In the genomic region with DNA sequence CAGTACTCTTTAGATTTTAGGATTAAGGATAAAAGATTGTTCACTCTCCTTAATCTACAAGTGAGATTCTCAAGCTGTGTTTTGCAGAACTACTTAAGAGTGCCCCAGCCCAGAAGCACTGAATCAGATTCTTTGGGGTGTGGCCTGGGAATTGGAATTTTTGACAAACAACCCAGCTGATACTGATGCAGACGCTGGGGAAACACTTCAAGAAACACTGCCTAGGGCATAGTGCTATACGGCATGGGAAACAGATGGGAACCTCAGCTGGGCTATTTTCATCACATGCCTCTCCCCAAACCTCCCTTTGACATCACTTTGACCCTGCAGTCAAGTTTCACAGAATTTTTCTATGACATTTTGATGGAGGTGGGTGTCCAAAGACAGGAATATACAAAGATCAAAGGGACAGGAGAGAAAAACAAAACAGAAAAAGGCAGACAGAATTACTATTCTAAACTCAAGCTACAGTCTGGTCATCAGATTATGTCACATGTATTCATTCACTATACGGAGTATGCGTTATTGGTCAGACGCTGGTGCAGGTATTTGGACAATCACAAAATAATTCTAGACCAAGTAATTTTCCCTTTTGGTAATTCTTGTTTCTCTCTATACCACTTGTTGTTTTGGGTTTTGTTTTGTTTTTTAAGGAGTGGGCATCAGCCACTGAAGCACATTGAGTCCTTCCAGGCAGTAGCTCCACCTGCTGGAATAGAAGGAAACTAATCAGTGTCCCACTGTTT, we compare ENCODE assay signal across 8 cellular contexts.
A peak's percentile ranks its signal among the peaks of the same experiment; 100 is the strongest.
DNase-seq lines count a peak whose midpoint lies in the region; ATAC-seq and FAIRE-seq lines count a peak whose summit lies in the region.
"Not testable (repeated sequence)": the region's sequence is repeated elsewhere in the genome, so short reads cannot be mapped to it uniquely, and the experiment has no call there.

No MANE protein-coding gene starts in this region.

- H3K4me3 Mint-ChIP-seq in CD4-positive, alpha-beta memory T cell, result peak overlapping the region in 1 of 8 donors; percentile 12
- H3K4me3 Mint-ChIP-seq in stimulated activated effector memory CD8-positive, alpha-beta T cell treated with anti-CD3 and anti-CD28 coated beads, Interleukin-12 subunit alpha, Interleukin-12 subunit beta, amount 100 ng/mL, for 72 hours, result peak overlapping the region; percentile 30

- H3K27me3 Mint-ChIP-seq in CD4-positive, alpha-beta memory T cell, result not testable (repeated sequence)

- CTCF ChIA-PET in CD4-positive, alpha-beta memory T cell (lab: Charles Lee; ENCODE audit: partially characterized antibody), result interaction anchor here (0.7 to 9.8 kb wide), 49 partner anchors 9 to 896 kb away, joined by 3 to 122 read pairs (median 4); a partner anchor contains a TSS

- H3K36me3 ChIP-seq in CD4-positive, alpha-beta memory T cell (ENCODE audit: insufficient read depth, low read length), result not testable (repeated sequence)

- H3K4me1 ChIP-seq in CD4-positive, alpha-beta memory T cell (ENCODE audit: insufficient read depth, low read length), result peaks cover 12% of the 10 kb centered on the region

- peaks cover 10 to 21% (median 18%) of the 10 kb centered on the region in 4 donors for H3K4me1 Mint-ChIP-seq in CD4-positive, alpha-beta memory T cell
- peaks cover 60% of the 10 kb centered on the region for H3K4me1 Mint-ChIP-seq in stimulated activated effector memory CD8-positive, alpha-beta T cell treated with anti-CD3 and anti-CD28 coated beads, Interleukin-12 subunit alpha, Interleukin-12 subunit beta, amount 100 ng/mL, for 72 hours

- peak; percentile 53 for FAIRE-seq in endometrium (lab: Jason Lieb, UNC)

- H3K9me3 Mint-ChIP-seq in CD4-positive, alpha-beta memory T cell; stimulated activated effector memory CD8-positive, alpha-beta T cell treated with anti-CD3 and anti-CD28 coated beads, Interleukin-12 subunit alpha, Interleukin-12 subunit beta, amount 100 ng/mL, for 72 hours: not testable (repeated sequence)

- not testable (repeated sequence) for H3K27ac ChIP-seq in CD4-positive, alpha-beta memory T cell (ENCODE audit: low read depth, low read length)

- H3K9me3 ChIP-seq in CD4-positive, alpha-beta memory T cell (ENCODE audit: control insufficient read depth in 1 of 2, low read length in 2 of 2), result not testable (repeated sequence)

- POLR2A ChIA-PET in CD4-positive, alpha-beta memory T cell (lab: Charles Lee; ENCODE audit: partially characterized antibody), result interaction anchor here (1.1 to 2.0 kb wide), 9 partner anchors 31 to 238 kb away, joined by 3 to 12 read pairs (median 6); a partner anchor contains a TSS

- H3K4me3 ChIP-seq in CD4-positive, alpha-beta memory T cell (ENCODE audit: low read length in 2 of 2), result not testable (repeated sequence)

- H3K36me3 Mint-ChIP-seq in CD4-positive, alpha-beta memory T cell; stimulated activated effector memory CD8-positive, alpha-beta T cell treated with anti-CD3 and anti-CD28 coated beads, Interleukin-12 subunit alpha, Interleukin-12 subunit beta, amount 100 ng/mL, for 72 hours: not testable (repeated sequence)

- peak in 4 of 5 donors; percentile 41 to 56 (median 48) for DNase-seq in CD4-positive, alpha-beta memory T cell
- DNase-seq in NCI-H748 (lab: John Stamatoyannopoulos, UW; ENCODE audit: unreplicated experiment), result peak; percentile 56
- DNase-seq in activated CD4-positive, alpha-beta T cell treated with anti-CD3 and anti-CD28 coated beads for 48 hours, result peak; percentile 13
- DNase-seq in left lobe of liver (ENCODE audit: low spot score); stimulated activated effector memory CD8-positive, alpha-beta T cell treated with anti-CD3 and anti-CD28 coated beads, Interleukin-12 subunit alpha, Interleukin-12 subunit beta, amount 100 ng/mL, for 72 hours (ENCODE audit: low spot score in 2 of 2): not testable (repeated sequence)

- H3K27me3 ChIP-seq in CD4-positive, alpha-beta memory T cell (ENCODE audit: insufficient read depth, low read length), result not testable (repeated sequence)

- ATAC-seq in GM19455 (IDR thresholded peaks at IDR 0.05; ENCODE audit: unreplicated experiment) (peak; percentile 48), HG03432 (IDR thresholded peaks at IDR 0.05; ENCODE audit: unreplicated experiment) (peak; percentile 36), left lobe of liver (peak; percentile 90)
- peak; percentile 61 for ATAC-seq in stimulated activated effector memory CD8-positive, alpha-beta T cell treated with anti-CD3 and anti-CD28 coated beads, Interleukin-12 subunit alpha, Interleukin-12 subunit beta, amount 100 ng/mL, for 72 hours

- H3K27ac Mint-ChIP-seq in CD4-positive, alpha-beta memory T cell, result peak overlapping the region in 5 of 7 donors; percentile 10 to 67 (median 63)
- H3K27ac Mint-ChIP-seq in stimulated activated effector memory CD8-positive, alpha-beta T cell treated with anti-CD3 and anti-CD28 coated beads, Interleukin-12 subunit alpha, Interleukin-12 subunit beta, amount 100 ng/mL, for 72 hours, result peak overlapping the region; percentile 10

- intact Hi-C loops in CD4-positive, alpha-beta memory T cell (cut with micrococcal nuclease), result loop anchor here (1.0 kb wide), 4 partner anchors 31 to 236 kb away; a partner anchor contains a TSS

Comparison
In these comparisons a context has a peak if more than half of its experiments do, and no peak if none do; other contexts are left out.
1. ATAC-seq: peak in every context shown above with its lines; median percentile 90 in left lobe of liver; 61 in stimulated activated effector memory CD8-positive, alpha-beta T cell treated with anti-CD3 and anti-CD28 coated beads, Interleukin-12 subunit alpha, Interleukin-12 subunit beta, amount 100 ng/mL, for 72 hours; 48 in GM19455; 36 in HG03432.